Comparison of ENCODE assay signal across 21 cellular contexts in the genomic region with DNA sequence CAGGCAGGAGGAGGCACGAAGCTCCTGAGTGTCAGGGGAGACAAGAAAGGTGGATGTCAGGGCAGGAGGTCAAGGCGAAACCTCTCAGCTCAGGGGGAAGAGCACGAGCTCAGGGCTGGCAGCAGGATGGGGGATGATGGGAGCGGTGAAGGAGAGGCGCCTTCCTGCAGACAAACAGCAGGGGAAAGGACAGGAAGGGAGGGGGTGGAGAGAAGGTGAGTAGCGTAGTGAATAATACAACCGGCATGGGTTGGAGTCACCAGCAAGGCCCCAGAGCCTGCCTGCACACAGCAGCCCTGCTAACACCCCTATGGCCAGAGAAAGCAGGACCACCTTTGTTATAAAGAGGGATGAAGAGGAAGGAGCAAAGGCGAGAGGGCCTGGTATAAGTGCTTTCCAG.
DNase-seq lines count a peak whose midpoint lies in the region; ATAC-seq and TF ChIP-seq lines count a peak whose summit lies in the region.
"Had no signal": no experiment of that assay in that cellular context is flagged by ENCODE, and none has a peak within 500 bp of the region (broad histone marks: within the 10 kb centered on the region; RNA-seq: fewer than 3 reads in every experiment).

No MANE protein-coding gene starts in this region.

- H3F3A ChIP-seq in neural progenitor cell (ENCODE audit: low read depth), result no peaks in the 10 kb centered on the region

- H3K36me3 Mint-ChIP-seq in WTC11 (peaks cover 15% of the 10 kb centered on the region), neural progenitor cell (peaks cover 4% of the 10 kb centered on the region), nephron progenitor cell (ENCODE audit: low read depth) (peaks cover 10% of the 10 kb centered on the region)
- H3K36me3 Mint-ChIP-seq in stimulated activated memory B cell treated with anti-CD40 and anti-IgM and Interleukin-4, amounts not matched to agents 10 μg/mL and 1 μg/mL and 100 μg/mL, for 72 hours, result no peaks in the 10 kb centered on the region
- H3K36me3 Mint-ChIP-seq: CD4-positive, CD25-positive, alpha-beta regulatory T cell; CD8-positive, alpha-beta T cell had no signal

- no peaks in the 10 kb centered on the region for H4K20me1 ChIP-seq in neural progenitor cell (ENCODE audit: low read depth)
- H4K20me1 ChIP-seq: BLaER1 had no signal

- TF ChIP-seq CTCF in WTC11 (IDR thresholded peaks at IDR 0.05) (no peak), neural progenitor cell (IDR thresholded peaks at IDR 0.05) (no peak), nephron progenitor cell (IDR thresholded peaks at IDR 0.05) (no peak)

- H3K79me2 ChIP-seq in neural progenitor cell (ENCODE audit: low read depth), result no peaks in the 10 kb centered on the region

- POLR2A ChIA-PET in WTC11 (lab: Charles Lee), result interaction anchor here (0.8 kb wide), 1 partner anchor 116 kb away, joined by 3 read pairs; no protein-coding TSS in a partner anchor

- no peak overlapping the region for H3K4me3 ChIP-seq in neural progenitor cell
- H3K4me3 ChIP-seq: BLaER1, GM12878, GM23248, HAP-1 had no signal

- peaks cover 23% of the 10 kb centered on the region for H3K9me3 Mint-ChIP-seq in WTC11
- H3K9me3 Mint-ChIP-seq in neural progenitor cell, result peaks cover 23% of the 10 kb centered on the region
- peaks cover 3% of the 10 kb centered on the region for H3K9me3 Mint-ChIP-seq in stimulated activated memory B cell treated with anti-CD40 and anti-IgM and Interleukin-4, amounts not matched to agents 10 μg/mL and 1 μg/mL and 100 μg/mL, for 72 hours
- peaks cover 41% of the 10 kb centered on the region for H3K9me3 Mint-ChIP-seq in nephron progenitor cell

- H3K27ac Mint-ChIP-seq in WTC11 (no peak overlapping the region), neural progenitor cell (no peak overlapping the region), nephron progenitor cell (no peak overlapping the region)
- H3K27ac Mint-ChIP-seq in stimulated activated memory B cell treated with anti-CD40 and anti-IgM and Interleukin-4, amounts not matched to agents 10 μg/mL and 1 μg/mL and 100 μg/mL, for 72 hours, result no peak overlapping the region
- H3K27ac Mint-ChIP-seq: B cell; CD4-positive, CD25-positive, alpha-beta regulatory T cell; CD8-positive, alpha-beta T cell; HFFc6 had no signal

- no peaks in the 10 kb centered on the region for H3K27me3 ChIP-seq in neural progenitor cell
- H3K27me3 ChIP-seq: BLaER1 had no signal

- CTCF ChIA-PET in WTC11 (lab: Charles Lee), result no interaction called here

- H3K4me3 Mint-ChIP-seq in WTC11 (no peak overlapping the region), neural progenitor cell (no peak overlapping the region), nephron progenitor cell (no peak overlapping the region)
- H3K4me3 Mint-ChIP-seq in stimulated activated memory B cell treated with anti-CD40 and anti-IgM and Interleukin-4, amounts not matched to agents 10 μg/mL and 1 μg/mL and 100 μg/mL, for 72 hours, result no peak overlapping the region
- H3K4me3 Mint-ChIP-seq: B cell; CD4-positive, CD25-positive, alpha-beta regulatory T cell; CD8-positive, alpha-beta T cell; HFFc6 had no signal

- H3K9ac ChIP-seq in neural progenitor cell, result no peak overlapping the region
- H3K9ac ChIP-seq: BLaER1, GM23248 had no signal

- DNase-seq in Daoy (ENCODE audit: low read depth), result peak; percentile 75
- DNase-seq in WTC11 (ENCODE audit: low spot score), result no peak
- no peak for DNase-seq in neural progenitor cell (ENCODE audit: low spot score)
- no peak for DNase-seq in activated naive CD4-positive, alpha-beta T cell treated with anti-CD3 and anti-CD28 coated beads, Interleukin-2, amount 50 U/mL, for 16 hours
- DNase-seq in nephron progenitor cell, result no peak
- DNase-seq: Caco-2; CD4-positive, CD25-positive, alpha-beta regulatory T cell; CD8-positive, alpha-beta T cell; DMS153; DND-41; EL; GDM1; GM23248; HFFc6 had no signal

- no peaks in the 10 kb centered on the region for H3K27me3 Mint-ChIP-seq in WTC11 (ENCODE audit: low read depth)
- H3K27me3 Mint-ChIP-seq in neural progenitor cell (ENCODE audit: insufficient read depth, low read depth), result no peaks in the 10 kb centered on the region
- no peaks in the 10 kb centered on the region for H3K27me3 Mint-ChIP-seq in stimulated activated memory B cell treated with anti-CD40 and anti-IgM and Interleukin-4, amounts not matched to agents 10 μg/mL and 1 μg/mL and 100 μg/mL, for 72 hours
- H3K27me3 Mint-ChIP-seq in nephron progenitor cell (ENCODE audit: low read depth, poor library complexity), result peaks cover 3% of the 10 kb centered on the region
- H3K27me3 Mint-ChIP-seq: B cell; CD4-positive, CD25-positive, alpha-beta regulatory T cell had no signal

- H3K4me1 Mint-ChIP-seq in WTC11 (peaks cover 44% of the 10 kb centered on the region), neural progenitor cell (peaks cover 37% of the 10 kb centered on the region), nephron progenitor cell (peaks cover 55% of the 10 kb centered on the region)
- no peaks in the 10 kb centered on the region for H3K4me1 Mint-ChIP-seq in stimulated activated memory B cell treated with anti-CD40 and anti-IgM and Interleukin-4, amounts not matched to agents 10 μg/mL and 1 μg/mL and 100 μg/mL, for 72 hours
- H3K4me1 Mint-ChIP-seq: B cell had no signal

- no peak overlapping the region for H3K27ac ChIP-seq in neural progenitor cell
- H3K27ac ChIP-seq: 22Rv1, BLaER1, C4-2B, GM23248 had no signal

- peaks cover 3% of the 10 kb centered on the region for H3K4me1 ChIP-seq in neural progenitor cell
- H3K4me1 ChIP-seq: BLaER1, Caco-2, HAP-1 had no signal

- peak overlapping the region; percentile 38 for H2AFZ ChIP-seq in neural progenitor cell (replicated peaks)
- H2AFZ ChIP-seq: GM23248 had no signal

- peak; percentile 60 for ATAC-seq in WTC11
- no peak for ATAC-seq in stimulated activated memory B cell treated with anti-CD40 and anti-IgM and Interleukin-4, amounts not matched to agents 10 μg/mL and 1 μg/mL and 100 μg/mL, for 72 hours
- ATAC-seq: CD8-positive, alpha-beta T cell; GM12878 had no signal

- H3K4me2 ChIP-seq in neural progenitor cell, result no peak overlapping the region
- H3K4me2 ChIP-seq: BLaER1 had no signal

- H3K36me3 ChIP-seq in neural progenitor cell, result no peaks in the 10 kb centered on the region
- H3K36me3 ChIP-seq: BLaER1, HAP-1 had no signal

- peaks cover 11% of the 10 kb centered on the region for H3K9me3 ChIP-seq in neural progenitor cell (ENCODE audit: low read depth)
- H3K9me3 ChIP-seq: Caco-2, HAP-1 had no signal

TF ChIP-seq in WTC11, 78 proteins besides CTCF, POLR2A, EP300 and RAD21 (continues in another document):
- TF ChIP-seq NFYB (CRISPR knock-in tag; conservative IDR thresholded peaks at IDR 0.05; ENCODE audit: low read depth), result no peak
- TF ChIP-seq, protein P1, sequence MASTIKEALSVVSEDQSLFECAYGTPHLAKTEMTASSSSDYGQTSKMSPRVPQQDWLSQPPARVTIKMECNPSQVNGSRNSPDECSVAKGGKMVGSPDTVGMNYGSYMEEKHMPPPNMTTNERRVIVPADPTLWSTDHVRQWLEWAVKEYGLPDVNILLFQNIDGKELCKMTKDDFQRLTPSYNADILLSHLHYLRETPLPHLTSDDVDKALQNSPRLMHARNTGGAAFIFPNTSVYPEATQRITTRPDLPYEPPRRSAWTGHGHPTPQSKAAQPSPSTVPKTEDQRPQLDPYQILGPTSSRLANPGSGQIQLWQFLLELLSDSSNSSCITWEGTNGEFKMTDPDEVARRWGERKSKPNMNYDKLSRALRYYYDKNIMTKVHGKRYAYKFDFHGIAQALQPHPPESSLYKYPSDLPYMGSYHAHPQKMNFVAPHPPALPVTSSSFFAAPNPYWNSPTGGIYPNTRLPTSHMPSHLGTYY (CRISPR knock-in tag; IDR thresholded peaks at IDR 0.05), result no peak
- TF ChIP-seq TP53 (CRISPR knock-in tag; IDR thresholded peaks at IDR 0.05), result no peak
- no peak for TF ChIP-seq NR1H2 (CRISPR knock-in tag; IDR thresholded peaks at IDR 0.05)
- no peak for TF ChIP-seq HMGXB4 (CRISPR knock-in tag; IDR thresholded peaks at IDR 0.05)
- TF ChIP-seq, protein P2, sequence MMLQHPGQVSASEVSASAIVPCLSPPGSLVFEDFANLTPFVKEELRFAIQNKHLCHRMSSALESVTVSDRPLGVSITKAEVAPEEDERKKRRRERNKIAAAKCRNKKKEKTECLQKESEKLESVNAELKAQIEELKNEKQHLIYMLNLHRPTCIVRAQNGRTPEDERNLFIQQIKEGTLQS (CRISPR knock-in tag; conservative IDR thresholded peaks at IDR 0.05), result no peak
- no peak for TF ChIP-seq CREM (CRISPR knock-in tag; IDR thresholded peaks at IDR 0.05)
- no peak for TF ChIP-seq IRF1 (CRISPR knock-in tag; IDR thresholded peaks at IDR 0.05)
- TF ChIP-seq, protein P3, sequence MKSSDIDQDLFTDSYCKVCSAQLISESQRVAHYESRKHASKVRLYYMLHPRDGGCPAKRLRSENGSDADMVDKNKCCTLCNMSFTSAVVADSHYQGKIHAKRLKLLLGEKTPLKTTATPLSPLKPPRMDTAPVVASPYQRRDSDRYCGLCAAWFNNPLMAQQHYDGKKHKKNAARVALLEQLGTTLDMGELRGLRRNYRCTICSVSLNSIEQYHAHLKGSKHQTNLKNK (CRISPR knock-in tag; IDR thresholded peaks at IDR 0.05), result no peak
- TF ChIP-seq TEAD4 (CRISPR knock-in tag; IDR thresholded peaks at IDR 0.05), result no peak
